ENCODE assay signal across 10 cellular contexts in genomic region chr3:11626084-11626463, GRCh38. TPM values are rescaled to one million over a fixed set of nuclear protein-coding genes. Genes with fewer than 3 reads are reported as not detected.
A peak's percentile ranks its signal among the peaks of the same experiment; 100 is the strongest.
DNase-seq lines count a peak whose midpoint lies in the region; ATAC-seq and TF ChIP-seq lines count a peak whose summit lies in the region.
"Had no signal": no experiment of that assay in that cellular context is flagged by ENCODE, and none has a peak within 500 bp of the region (broad histone marks: within the 10 kb centered on the region; RNA-seq: fewer than 3 reads in every experiment).

No MANE protein-coding gene starts in this region.

- peak; percentile 47 for DNase-seq in DMS79 treated with DMSO at 0.1 percent for 48 hours (lab: John Stamatoyannopoulos, UW)
- DNase-seq in DMS79 (lab: John Stamatoyannopoulos, UW) = no peak
- no peak for DNase-seq in T-helper 17 cell
- DNase-seq in psoas muscle = no peak
- DNase-seq in hepatic stellate cell (ENCODE audit: low spot score) = no peak
- no peak for DNase-seq in NCI-H446 (lab: John Stamatoyannopoulos, UW)
- DNase-seq in HCEC 1CT = no peak
- DNase-seq: stimulated activated CD4-positive, alpha-beta T cell treated with anti-CD3 and anti-CD28 coated beads, Interleukin-4, amount 100 ng/mL, for 4 hours had no signal

- peaks cover 67% of the 10 kb centered on the region for H3K4me1 ChIP-seq in psoas muscle

- H3K4me3 ChIP-seq in psoas muscle = no peak overlapping the region

- no peaks in the 10 kb centered on the region for H3K36me3 Mint-ChIP-seq in T-helper 17 cell (ENCODE audit: low read depth)

- H3K4me3 Mint-ChIP-seq in T-helper 17 cell = peak overlapping the region; percentile 43

- H3K27me3 Mint-ChIP-seq in T-helper 17 cell = no peaks in the 10 kb centered on the region

- H3K27ac Mint-ChIP-seq in T-helper 17 cell = peak overlapping the region; percentile 80

- no peaks in the 10 kb centered on the region for H3K27me3 ChIP-seq in psoas muscle (ENCODE audit: insufficient read depth in 3 of 3, low read length in 2 of 3)

- TF ChIP-seq CTCF in psoas muscle (IDR thresholded peaks at IDR 0.05) = no peak

- intact Hi-C loops in psoas muscle (cut with DNase I) = no loop called here

- H3K36me3 ChIP-seq in psoas muscle (ENCODE audit: insufficient read depth in 1 of 2, low read depth in 1 of 2) = no peaks in the 10 kb centered on the region

- 8 to 16% (median 12%) methylated on average over 2 of the region's 2 CpGs for WGBS in psoas muscle, 3 donors

- H3K27ac ChIP-seq in psoas muscle = peak overlapping the region; percentile 72
- H3K27ac ChIP-seq: 22Rv1 had no signal

- ATAC-seq in HG02852 (IDR thresholded peaks at IDR 0.05; ENCODE audit: unreplicated experiment) (peak; percentile 75), T-helper 17 cell (peak; percentile 19), psoas muscle (peak in 1 of 4 donors; percentile 31)

- H3K4me1 Mint-ChIP-seq in T-helper 17 cell = peaks cover 32% of the 10 kb centered on the region

- H3K9me3 ChIP-seq in T-helper 17 cell (ENCODE audit: control insufficient read depth, low read length, poor library complexity, severe bottlenecking) (no peaks in the 10 kb centered on the region), psoas muscle (no peaks in the 10 kb centered on the region)

RNA-seq across cellular contexts. Expression of gene VGLL4, which starts 17.6 kb away (rescaled TPM):
- total RNA-seq in T-helper 17 cell (10 to 100 TPM; 18.7 to 20.2 TPM), psoas muscle (10 to 100 TPM; 11.2 to 14.8 (median 12.7) TPM)
- polyA plus RNA-seq in psoas muscle = 10 to 100 TPM in 1 of 3 donors, 1 to 10 TPM in 2; 8.0 to 14.5 (median 8.3) TPM
